8 cellular contexts compared by ENCODE assay signal in the genomic region with DNA sequence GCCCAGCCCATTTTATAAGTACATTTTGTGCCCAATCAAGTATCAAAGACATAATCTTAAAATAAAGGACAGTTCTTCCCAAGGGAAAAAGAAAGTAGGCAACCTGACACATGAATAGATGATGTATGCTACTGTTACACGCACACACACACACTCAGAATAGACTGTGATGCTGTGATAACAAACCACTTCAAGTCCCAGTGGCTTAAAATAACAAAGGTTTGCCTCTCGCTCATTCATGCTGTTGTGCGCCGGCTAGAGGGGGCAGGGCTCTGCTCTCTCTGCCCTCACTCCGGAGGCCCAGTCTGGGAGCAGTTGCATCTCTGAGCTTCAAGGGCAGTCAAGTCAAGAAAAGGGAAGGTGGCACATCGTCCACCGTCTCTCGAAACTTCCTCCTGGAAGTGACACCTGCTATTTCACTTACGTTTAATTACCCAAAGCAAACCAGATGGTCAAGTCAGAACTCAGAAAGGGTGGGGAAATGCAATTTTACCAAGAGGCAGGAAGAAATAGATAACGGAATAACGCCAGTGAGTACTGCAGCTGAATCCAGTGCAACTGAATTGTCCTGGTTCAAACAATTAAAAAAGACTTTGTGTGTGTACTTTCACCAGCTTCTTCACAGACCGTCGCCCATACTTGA. TPM values are rescaled to one million over a fixed set of nuclear protein-coding genes. Genes with fewer than 3 reads are reported as not detected.
A peak's percentile ranks its signal among the peaks of the same experiment; 100 is the strongest.
DNase-seq lines count a peak whose midpoint lies in the region; ATAC-seq and TF ChIP-seq lines count a peak whose summit lies in the region.

No MANE protein-coding gene starts in this region.

- ATAC-seq in HG03159 (IDR thresholded peaks at IDR 0.05; ENCODE audit: unreplicated experiment) = peak; percentile 79

- no peaks in the 10 kb centered on the region for H3K27me3 ChIP-seq in NT2/D1 (ENCODE audit: insufficient read depth, insufficient read length)

- H3K4me3 ChIP-seq in NT2/D1 (ENCODE audit: insufficient read length, low read depth) = no peak overlapping the region

- H3K9ac ChIP-seq in NT2/D1 (ENCODE audit: insufficient read length, low read depth) = no peak overlapping the region

- no peaks in the 10 kb centered on the region for H3K9me3 ChIP-seq in NT2/D1 (ENCODE audit: insufficient read depth, low read length)

- H3K4me1 ChIP-seq in NT2/D1 (ENCODE audit: insufficient read depth, insufficient read length) = peaks cover 7% of the 10 kb centered on the region

- DNase-seq in Caki2 (ENCODE audit: low read depth) = peak; percentile 90
- DNase-seq in GM19240 (ENCODE audit: insufficient read length, low spot score) = peak; percentile 51
- DNase-seq in NT2/D1 (ENCODE audit: low read depth, low spot score) = peak; percentile 56
- DNase-seq in erythroblast (lab: John Stamatoyannopoulos, UW) = peak; percentile 68 to 81
- DNase-seq in renal cortical epithelial cell (ENCODE audit: low read depth) = peak; percentile 61
- no peak for DNase-seq in stimulated activated CD4-positive, alpha-beta T cell treated with anti-CD3 and anti-CD28 coated beads, Interleukin-12 subunit alpha, Interleukin-12 subunit beta, amount 100 ng/mL, for 4 hours
- no peak for DNase-seq in NK-92 (lab: John Stamatoyannopoulos, UW; ENCODE audit: unreplicated experiment)

- H3K36me3 ChIP-seq in NT2/D1 (ENCODE audit: insufficient read depth, insufficient read length, low read length) = peaks cover 2% of the 10 kb centered on the region

- peak; percentile 13 for TF ChIP-seq POLR2A in erythroblast (IDR thresholded peaks at IDR 0.05; ENCODE audit: low read length)

- in situ Hi-C loops in Caki2 (cut with HindIII; ENCODE audit: low pct_unique_long_range_greater_than_20kb, low sequenced_read_pairs) = no loop called here

RNA-seq across cellular contexts. Expression of a gene that starts 43.3 kb away (rescaled TPM):
- total RNA-seq in Caki2 (2014; rRNA removed; shearing (Covaris generic); ENCODE audit: low replicate concordance) = 8.5 and 9.3 TPM in 2 replicates
- 8.2 and 32.9 TPM in 2 replicates for total RNA-seq in renal cortical epithelial cell

Comparison
In these comparisons a context has a peak if more than half of its experiments do, and no peak if none do; other contexts are left out.
1. DNase-seq: peak in Caki2 (single experiment), GM19240 (single experiment), NT2/D1 (single experiment), erythroblast (2 of 2) and renal cortical epithelial cell (single experiment); none in stimulated activated CD4-positive, alpha-beta T cell treated with anti-CD3 and anti-CD28 coated beads, Interleukin-12 subunit alpha, Interleukin-12 subunit beta, amount 100 ng/mL, for 4 hours (single experiment) and NK-92 (single experiment).